Comparison of ENCODE assay signal across 11 cellular contexts in genomic region chr1:201560328-201561194, GRCh38. TPM values are rescaled to one million over a fixed set of nuclear protein-coding genes. Genes with fewer than 3 reads are reported as not detected.
DNase-seq lines count a peak whose midpoint lies in the region; ATAC-seq and TF ChIP-seq lines count a peak whose summit lies in the region.
"Had no signal": no experiment of that assay in that cellular context is flagged by ENCODE, and none has a peak within 500 bp of the region (broad histone marks: within the 10 kb centered on the region; RNA-seq: fewer than 3 reads in every experiment).

No MANE protein-coding gene starts in this region.

- peak; percentile 68 for DNase-seq in AG10803 (ENCODE audit: low read depth)
- DNase-seq in dorsolateral prefrontal cortex, result no peak
- DNase-seq in sigmoid colon, result peak; percentile 59
- DNase-seq in OCI-M1 (lab: John Stamatoyannopoulos, UW), result no peak
- DNase-seq in dedifferentiated amniotic fluid mesenchymal stem cell (ENCODE audit: extremely low spot score), result no peak
- DNase-seq in NCI-H2227 treated with DMSO at 0.1 percent for 48 hours (lab: John Stamatoyannopoulos, UW), result no peak

- no peak for ATAC-seq in HG03039 (IDR thresholded peaks at IDR 0.05; ENCODE audit: unreplicated experiment)

- 84 to 90% methylated on average over 9 of the region's 9 CpGs for WGBS in sigmoid colon, 2 donors

- intact Hi-C loops in dorsolateral prefrontal cortex (cut with DNase I) (loop anchor here in 1 of 2 donors (5.0 kb wide), 1 partner anchor 87 kb away; no protein-coding TSS in a partner anchor), sigmoid colon (cut with DNase I) (loop anchor here (2.0 kb wide), 1 partner anchor 30 kb away; no protein-coding TSS in a partner anchor)

- no peak for TF ChIP-seq EP300 in sigmoid colon (IDR thresholded peaks at IDR 0.05)

- TF ChIP-seq POLR2A in sigmoid colon (IDR thresholded peaks at IDR 0.05), result no peak

- H2AFZ ChIP-seq in KMS-11 (ENCODE audit: low read depth), result 0 out of 2 replicates have a peak overlapping the region, but pooled peaks have one; percentile 70

- no peak overlapping the region for H3K27ac ChIP-seq in KMS-11
- peak overlapping the region in 39 of 59 donors; percentile 0 to 97 (median 52) for H3K27ac ChIP-seq in dorsolateral prefrontal cortex
- peak overlapping the region in 1 of 4 donors; percentile 81 for H3K27ac ChIP-seq in sigmoid colon
- H3K27ac ChIP-seq: adrenal gland, WERI-Rb-1 had no signal

- no peaks in the 10 kb centered on the region for H4K20me1 ChIP-seq in KMS-11 (ENCODE audit: insufficient read depth)

- H3K36me3 ChIP-seq in KMS-11 (ENCODE audit: insufficient read depth), result no peaks in the 10 kb centered on the region
- H3K36me3 ChIP-seq in sigmoid colon, result no peaks in the 10 kb centered on the region
- H3K36me3 ChIP-seq: adrenal gland, uterus, WERI-Rb-1 had no signal

- no peak overlapping the region for H3K4me3 ChIP-seq in AG10803 (ENCODE audit: low read length)
- no peak overlapping the region for H3K4me3 ChIP-seq in KMS-11 (IDR thresholded peaks at IDR 0.05; ENCODE audit: insufficient read depth, low read depth, low read length)
- H3K4me3 ChIP-seq in dorsolateral prefrontal cortex, result no peak overlapping the region
- H3K4me3 ChIP-seq in sigmoid colon, result no peak overlapping the region
- H3K4me3 ChIP-seq: adrenal gland, uterus had no signal

- H3K4me2 ChIP-seq in KMS-11, result no peak overlapping the region

- H3K9me3 ChIP-seq in sigmoid colon, result no peaks in the 10 kb centered on the region
- H3K9me3 ChIP-seq: adrenal gland, uterus had no signal

- no peak overlapping the region for H3K9ac ChIP-seq in KMS-11

- H3K4me1 ChIP-seq in KMS-11 (ENCODE audit: low read depth, poor library complexity, severe bottlenecking) (peaks cover 8% of the 10 kb centered on the region), sigmoid colon (peaks cover 0 to 77% (median 55%) of the 10 kb centered on the region in 4 donors)
- H3K4me1 ChIP-seq: adrenal gland had no signal

- TF ChIP-seq CTCF in AG10803 (conservative IDR thresholded peaks at IDR 0.05; ENCODE audit: low read length), result no peak
- no peak for TF ChIP-seq CTCF in KMS-11 (conservative IDR thresholded peaks at IDR 0.05; ENCODE audit: low read depth, low read length)
- no peak for TF ChIP-seq CTCF in dorsolateral prefrontal cortex (IDR thresholded peaks at IDR 0.05 in 54 of 56, conservative IDR thresholded peaks at IDR 0.05 in 2 of 56; ENCODE audit: low read depth in 1 of 56, partially characterized antibody in 56 of 56)
- TF ChIP-seq CTCF in sigmoid colon (IDR thresholded peaks at IDR 0.05), result no peak

- H3K79me2 ChIP-seq in KMS-11 (ENCODE audit: insufficient read depth, low read depth), result no peaks in the 10 kb centered on the region

- no peaks in the 10 kb centered on the region for H3K27me3 ChIP-seq in KMS-11 (ENCODE audit: insufficient read depth, low read depth)
- no peaks in the 10 kb centered on the region for H3K27me3 ChIP-seq in dorsolateral prefrontal cortex
- no peaks in the 10 kb centered on the region for H3K27me3 ChIP-seq in sigmoid colon
- H3K27me3 ChIP-seq: adrenal gland, uterus had no signal

RNA-seq across cellular contexts. Expression of gene NAV1, which starts 21.6 kb away (rescaled TPM):
- total RNA-seq in dorsolateral prefrontal cortex, result 100 to 1,000 TPM in 17 of 120 experiments, 10 to 100 TPM in 103; 53.8 to 141 (median 77.6) TPM
- total RNA-seq in sigmoid colon, result 10 to 100 TPM; 17.1 to 44.9 (median 20.9) TPM
- polyA plus RNA-seq in sigmoid colon, result 1 to 10 TPM; 1.8 to 8.2 (median 3.0) TPM

RNA-seq across cellular contexts. Expression of gene CSRP1, which starts 53.6 kb away (rescaled TPM):
- 1,000 to 10,000 TPM in 2 of 120 experiments, 100 to 1,000 TPM in 118; 225 to 1,268 (median 522) TPM for total RNA-seq in dorsolateral prefrontal cortex
- 1,000 to 10,000 TPM; 4,737 to 8,467 (median 6,048) TPM for total RNA-seq in sigmoid colon
- 100 to 1,000 TPM; 189 to 296 (median 264) TPM for polyA plus RNA-seq in sigmoid colon

Comparison
In these comparisons a context has a peak if more than half of its experiments do, and no peak if none do; other contexts are left out.
1. DNase-seq: peak in AG10803 (single experiment) and sigmoid colon (single experiment); none in dorsolateral prefrontal cortex (0 of 10), OCI-M1 (single experiment), dedifferentiated amniotic fluid mesenchymal stem cell (single experiment) and NCI-H2227 treated with DMSO at 0.1 percent for 48 hours (single experiment).